ENCODE assay signal across 16 cellular contexts in the genomic region with DNA sequence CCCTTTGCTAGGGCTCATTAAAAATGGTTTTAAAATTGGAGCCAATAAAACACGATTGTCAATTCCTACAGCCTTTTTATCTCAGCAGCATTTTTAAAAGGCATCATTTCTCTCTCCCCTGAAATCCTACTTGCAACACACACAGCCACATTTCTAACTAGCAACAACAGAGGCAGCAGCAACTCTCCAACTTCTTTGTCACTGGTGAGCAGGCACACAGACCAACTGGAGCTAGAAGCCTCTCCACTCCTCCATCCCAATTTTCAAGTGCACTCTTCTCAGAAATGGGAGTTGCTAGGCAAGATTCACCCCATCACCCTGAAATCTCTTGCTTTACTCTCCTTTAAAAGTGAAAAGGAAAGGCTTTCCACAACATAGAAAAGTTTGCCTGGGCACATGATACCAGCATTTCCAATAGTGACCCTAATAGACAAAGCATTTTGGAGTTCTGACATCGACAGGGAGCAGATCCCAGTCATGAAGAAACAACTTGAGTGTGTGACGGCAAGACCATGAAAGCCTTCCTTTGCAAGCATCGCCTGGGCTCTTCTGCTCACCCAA. TPM values are rescaled to one million over a fixed set of nuclear protein-coding genes. Genes with fewer than 3 reads are reported as not detected.
DNase-seq lines count a peak whose midpoint lies in the region; ATAC-seq and TF ChIP-seq lines count a peak whose summit lies in the region.
"Had no signal": no experiment of that assay in that cellular context is flagged by ENCODE, and none has a peak within 500 bp of the region (broad histone marks: within the 10 kb centered on the region; RNA-seq: fewer than 3 reads in every experiment).

No MANE protein-coding gene starts in this region.

- peak overlapping the region; percentile 98 for H3K9ac ChIP-seq in OCI-LY3 (ENCODE audit: low read length)

- no peak for ATAC-seq in HG03196 (IDR thresholded peaks at IDR 0.05; ENCODE audit: unreplicated experiment)

- no peaks in the 10 kb centered on the region for H3K9me3 Mint-ChIP-seq in type B pancreatic cell
- H3K9me3 Mint-ChIP-seq: activated CD4-positive, alpha-beta T cell treated with anti-CD3 and anti-CD28 coated beads, Interleukin-2, amount 10 ng/mL, durations not matched to agents 7 days and 5 days; activated T-cell treated with anti-CD3 and anti-CD28 coated beads, Interleukin-2, amount 50 U/mL, for 24 hours; HFFc6 had no signal

- H3K79me2 ChIP-seq in OCI-LY3 (ENCODE audit: low read length), result peaks cover 92% of the 10 kb centered on the region

- H3K36me3 ChIP-seq in OCI-LY3 (replicated peaks; ENCODE audit: low read depth, low read length) (peaks cover 12% of the 10 kb centered on the region), kidney epithelial cell (ENCODE audit: control insufficient read depth, insufficient read depth, low read length) (no peaks in the 10 kb centered on the region), BE2C (no peaks in the 10 kb centered on the region)
- H3K36me3 ChIP-seq: tibial nerve had no signal

- H4K20me1 ChIP-seq in OCI-LY3 (ENCODE audit: insufficient read depth, low read length), result no peaks in the 10 kb centered on the region

- no peaks in the 10 kb centered on the region for H3K36me3 Mint-ChIP-seq in type B pancreatic cell

- H3K27me3 ChIP-seq in OCI-LY3 (ENCODE audit: low read depth, low read length) (no peaks in the 10 kb centered on the region), kidney epithelial cell (ENCODE audit: control insufficient read depth, insufficient read depth, low read length) (peaks cover 5% of the 10 kb centered on the region), BE2C (peaks cover 20% of the 10 kb centered on the region)

- peaks cover 11% of the 10 kb centered on the region for H3K4me1 Mint-ChIP-seq in type B pancreatic cell (ENCODE audit: unreplicated experiment)
- H3K4me1 Mint-ChIP-seq: activated CD4-positive, alpha-beta T cell treated with anti-CD3 and anti-CD28 coated beads, Interleukin-2, amount 10 ng/mL, durations not matched to agents 7 days and 5 days had no signal

- H3K4me3 ChIP-seq in OCI-LY3 (ENCODE audit: low read length) (peak overlapping the region; percentile 95), kidney epithelial cell (ENCODE audit: low read depth, low read length) (peak overlapping the region; percentile 68), BE2C (ENCODE audit: low read depth, low read length) (no peak overlapping the region)

- peak overlapping the region; percentile 86 for H3K4me3 Mint-ChIP-seq in type B pancreatic cell
- H3K4me3 Mint-ChIP-seq: activated CD4-positive, alpha-beta T cell treated with anti-CD3 and anti-CD28 coated beads, Interleukin-2, amount 10 ng/mL, durations not matched to agents 7 days and 5 days; activated T-cell treated with anti-CD3 and anti-CD28 coated beads, Interleukin-2, amount 50 U/mL, for 24 hours; HFFc6 had no signal

- peak overlapping the region; percentile 60 for H3K27ac Mint-ChIP-seq in type B pancreatic cell
- H3K27ac Mint-ChIP-seq: activated CD4-positive, alpha-beta T cell treated with anti-CD3 and anti-CD28 coated beads, Interleukin-2, amount 10 ng/mL, durations not matched to agents 7 days and 5 days; activated T-cell treated with anti-CD3 and anti-CD28 coated beads, Interleukin-2, amount 50 U/mL, for 24 hours; HFFc6 had no signal

- H3K4me1 ChIP-seq in OCI-LY3 (ENCODE audit: low read length) (peaks cover 39% of the 10 kb centered on the region), BE2C (no peaks in the 10 kb centered on the region)

- H3K27ac ChIP-seq in OCI-LY3 (ENCODE audit: low read length), result peak overlapping the region; percentile 87
- H3K27ac ChIP-seq: tibial nerve had no signal

- DNase-seq in NCI-H82 (lab: John Stamatoyannopoulos, UW) (peak; percentile 5), NCI-H82 treated with DMSO at 0.1 percent for 48 hours (lab: John Stamatoyannopoulos, UW; ENCODE audit: unreplicated experiment) (no peak), kidney epithelial cell (ENCODE audit: low read depth) (no peak), type B pancreatic cell (ENCODE audit: extremely low spot score, unreplicated experiment) (no peak), BE2C (no peak)
- no peak for DNase-seq in activated CD4-positive, alpha-beta T cell treated with anti-CD3 and anti-CD28 coated beads, Interleukin-2, amount 50 U/mL, for 4 hours
- DNase-seq: activated CD4-positive, alpha-beta T cell treated with anti-CD3 and anti-CD28 coated beads, Interleukin-2, amount 10 ng/mL, durations not matched to agents 7 days and 5 days; activated T-cell treated with anti-CD3 and anti-CD28 coated beads, Interleukin-2, amount 50 U/mL, for 24 hours; central memory CD4-positive, alpha-beta T cell; HFFc6; NCI-H1048; stimulated activated CD4-positive, alpha-beta T cell treated with anti-CD3 and anti-CD28 coated beads, Interleukin-4, amount 100 ng/mL, for 4 hours; T1000 had no signal

- H3K27me3 Mint-ChIP-seq in type B pancreatic cell, result peaks cover 61% of the 10 kb centered on the region

- H2AFZ ChIP-seq in OCI-LY3 (ENCODE audit: low read depth, low read length), result no peak overlapping the region

- no peaks in the 10 kb centered on the region for H3K9me3 ChIP-seq in OCI-LY3 (ENCODE audit: insufficient read depth, low read length)
- H3K9me3 ChIP-seq in BE2C, result no peaks in the 10 kb centered on the region
- H3K9me3 ChIP-seq: tibial nerve had no signal

- H3K4me2 ChIP-seq in OCI-LY3 (ENCODE audit: low read length), result peak overlapping the region; percentile 100

- no peak for TF ChIP-seq CTCF in OCI-LY3 (IDR thresholded peaks at IDR 0.05; ENCODE audit: low read depth, low read length)
- no peak for TF ChIP-seq CTCF in kidney epithelial cell (IDR thresholded peaks at IDR 0.05; ENCODE audit: insufficient read depth, low read length, poor library complexity, severe bottlenecking)
- TF ChIP-seq CTCF in type B pancreatic cell (conservative IDR thresholded peaks at IDR 0.05), result no peak
- no peak for TF ChIP-seq CTCF in BE2C (IDR thresholded peaks at IDR 0.05; ENCODE audit: low read depth, low read length)

RNA-seq across cellular contexts. Expression of a gene that starts 4.1 kb away (rescaled TPM):
- total RNA-seq in kidney epithelial cell (2.1 and 3.6 TPM in 2 replicates), type B pancreatic cell (ENCODE audit: low replicate concordance) (0.81 and 6.1 TPM in 2 replicates)
- polyA plus RNA-seq in BE2C (2012; ENCODE audit: insufficient read depth, insufficient read length, low read depth), result not detected
- total RNA-seq: activated CD4-positive, alpha-beta T cell treated with anti-CD3 and anti-CD28 coated beads, Interleukin-2, amount 10 ng/mL, durations not matched to agents 7 days and 5 days; HFFc6 had no signal
